ENCODE assay signal across 18 cellular contexts in genomic region chr3:122989856-122990575, GRCh38. TPM values are rescaled to one million over a fixed set of nuclear protein-coding genes. Genes with fewer than 3 reads are reported as not detected.
DNase-seq lines count a peak whose midpoint lies in the region; FAIRE-seq and TF ChIP-seq lines count a peak whose summit lies in the region.
"Had no signal": no experiment of that assay in that cellular context is flagged by ENCODE, and none has a peak within 500 bp of the region (broad histone marks: within the 10 kb centered on the region; RNA-seq: fewer than 3 reads in every experiment).

No MANE protein-coding gene starts in this region.

- H3K23ac ChIP-seq in H1 (ENCODE audit: insufficient read length): no peak overlapping the region

- H2BK20ac ChIP-seq in H1 (ENCODE audit: low read length): no peak overlapping the region

- H3K4me2 ChIP-seq in H1 (ENCODE audit: insufficient read depth in 1 of 2, low read depth in 2 of 2, low read length in 2 of 2): no peak overlapping the region

- no peaks in the 10 kb centered on the region for H4K20me1 ChIP-seq in H1 (replicated peaks in 1 of 2; ENCODE audit: control insufficient read depth in 1 of 2, insufficient read depth in 2 of 2, low read length in 2 of 2)

- DNase-seq in DMS79 treated with DMSO at 0.1 percent for 48 hours (lab: John Stamatoyannopoulos, UW) (peak; percentile 79), NCI-H1105 treated with DMSO at 0.1 percent for 48 hours (lab: John Stamatoyannopoulos, UW) (peak; percentile 84), NCI-H2171 treated with DMSO at 0.1 percent for 48 hours (lab: John Stamatoyannopoulos, UW) (peak; percentile 67), H1 (ENCODE audit: low read depth in 1 of 2, low spot score in 2 of 2) (no peak), prostate gland (ENCODE audit: low spot score) (no peak), GM20000 (ENCODE audit: low spot score) (no peak), SKM-1 treated with dmso at 0.1 percent for 144 hours (lab: John Stamatoyannopoulos, UW; ENCODE audit: unreplicated experiment) (no peak)
- no peak for DNase-seq in activated T-cell treated with anti-CD3 and anti-CD28 coated beads, Interleukin-2, amount 50 U/mL, for 48 hours
- DNase-seq: H7, HFFc6, KBM-7, NCI-H748 treated with DMSO at 0.1 percent for 48 hours, SW 1271, T-helper 2 cell had no signal

- H3K27ac ChIP-seq in H1 (ENCODE audit: low read depth, low read length): no peak overlapping the region
- no peak overlapping the region for H3K27ac ChIP-seq in prostate gland
- H3K27ac ChIP-seq: C4-2B had no signal

- no peak for FAIRE-seq in H1 (lab: Jason Lieb, UNC)
- FAIRE-seq: D721Med, G401.6, HepG2 had no signal

- no peak for TF ChIP-seq RAD21 in H1 (IDR thresholded peaks at IDR 0.05 in 1 of 2, conservative IDR thresholded peaks at IDR 0.05 in 1 of 2; ENCODE audit: low read depth in 2 of 2, low read length in 2 of 2)

- H2BK5ac ChIP-seq in H1 (ENCODE audit: low read depth, low read length): no peak overlapping the region

- H3K79me1 ChIP-seq in H1 (ENCODE audit: low read depth, low read length): no peaks in the 10 kb centered on the region; the same call in 1 of the 2 replicates

- H4K91ac ChIP-seq in H1 (replicated peaks; ENCODE audit: insufficient read length, low read length): no peak overlapping the region

- H3K9me3 ChIP-seq in H1 (ENCODE audit: insufficient read depth in 2 of 2, low read depth in 1 of 2, low read length in 1 of 2) (no peaks in the 10 kb centered on the region), prostate gland (no peaks in the 10 kb centered on the region)

- H3K4ac ChIP-seq in H1 (replicated peaks; ENCODE audit: insufficient read length, low read depth, low read length): no peak overlapping the region

- H3K9ac ChIP-seq in H1 (replicated peaks in 1 of 4; ENCODE audit: extremely low read depth in 1 of 4, low read depth in 3 of 4, low read length in 3 of 4): no peak overlapping the region

- H3K79me2 ChIP-seq in H1 (ENCODE audit: control insufficient read depth in 1 of 2, insufficient read depth in 2 of 2, low read length in 2 of 2): no peaks in the 10 kb centered on the region

- TF ChIP-seq CTCF in H1 (IDR thresholded peaks at IDR 0.05; ENCODE audit: control extremely low read depth in 1 of 3, insufficient read depth in 1 of 3, low read depth in 1 of 3, low read length in 3 of 3): no peak
- TF ChIP-seq CTCF in prostate gland (IDR thresholded peaks at IDR 0.05): no peak
- TF ChIP-seq CTCF in GM20000 (IDR thresholded peaks at IDR 0.05; ENCODE audit: extremely low read depth, missing control alignments): no peak

- H2AFZ ChIP-seq in H1 (ENCODE audit: low read length): no peak overlapping the region

- H2BK15ac ChIP-seq in H1 (ENCODE audit: low read length): 0 out of 2 replicates have a peak overlapping the region, but pooled peaks have one; percentile 74

- H3K23me2 ChIP-seq in H1 (ENCODE audit: low read depth, low read length): no peaks in the 10 kb centered on the region; the same call in 1 of the 2 replicates

- no peak overlapping the region for H4K8ac ChIP-seq in H1 (ENCODE audit: extremely low read depth, insufficient read depth, low read length)

- TF ChIP-seq POLR2A in H1 (IDR thresholded peaks at IDR 0.05; ENCODE audit: control extremely low read depth in 1 of 2, low read depth in 2 of 2, low read length in 2 of 2): no peak
- TF ChIP-seq POLR2A in prostate gland (IDR thresholded peaks at IDR 0.05): no peak

- H3K4me3 ChIP-seq in H1 (ENCODE audit: extremely low read depth in 1 of 4, insufficient read depth in 2 of 4, low read depth in 3 of 4, low read length in 4 of 4) (no peak overlapping the region), prostate gland (no peak overlapping the region)

- no peak overlapping the region for H3K56ac ChIP-seq in H1 (replicated peaks; ENCODE audit: insufficient read length, low read depth, low read length)

- peak overlapping the region; percentile 20; the same call in 1 of the 2 replicates for H2BK12ac ChIP-seq in H1 (ENCODE audit: low read depth, low read length)

- no peak overlapping the region for H2BK120ac ChIP-seq in H1 (replicated peaks; ENCODE audit: low read depth, low read length)

- POLR2A ChIA-PET in H1 (lab: Charles Lee; ENCODE audit: partially characterized antibody): interaction anchor here (0.7 to 2.0 kb wide), 2 partner anchors 12 to 69 kb away, joined by 3 to 5 read pairs; no protein-coding TSS in a partner anchor

- H3K27me3 ChIP-seq in H1 (replicated peaks in 1 of 4; ENCODE audit: control insufficient read depth in 3 of 4, extremely low read depth in 1 of 4, insufficient read depth in 3 of 4, low read length in 3 of 4) (no peaks in the 10 kb centered on the region; a peak in 1 of 7 replicates), prostate gland (replicated peaks; ENCODE audit: insufficient read depth) (peaks cover 5% of the 10 kb centered on the region)

- CTCF ChIA-PET in H1 (lab: Charles Lee; ENCODE audit: partially characterized antibody): interaction anchor here (1.2 to 3.1 kb wide), 4 partner anchors 12 to 41 kb away, joined by 3 to 14 read pairs (median 3); no protein-coding TSS in a partner anchor

- no peak for TF ChIP-seq EP300 in H1 (IDR thresholded peaks at IDR 0.05; ENCODE audit: borderline replicate concordance in 1 of 2, low read depth in 2 of 2, low read length in 2 of 2)

- no peak overlapping the region for H4K5ac ChIP-seq in H1 (ENCODE audit: insufficient read length, low read depth, low read length)

- 0 out of 2 replicates have a peak overlapping the region, but pooled peaks have one; percentile 9 for H2AK5ac ChIP-seq in H1 (ENCODE audit: low read depth, low read length)

- H3K18ac ChIP-seq in H1 (ENCODE audit: extremely low read depth, low read length): no peak overlapping the region

- intact Hi-C loops in prostate gland (cut with DNase I): no loop called here

- H3K4me1 ChIP-seq in H1 (replicated peaks in 1 of 4; ENCODE audit: control insufficient read depth in 3 of 4, insufficient read depth in 4 of 4, low read length in 3 of 4): peaks cover 20 to 44% (median 28%) of the 10 kb centered on the region in 4 experiments
- no peaks in the 10 kb centered on the region for H3K4me1 ChIP-seq in prostate gland (replicated peaks)

- WGBS in H1 (ENCODE audit: extremely low coverage in 1 of 2, insufficient coverage in 1 of 2, insufficient read length in 1 of 2, insufficient replicate concordance in 2 of 2, low coverage in 1 of 2, low lambda C conversion rate in 2 of 2, missing lambda C conversion rate in 1 of 2), 2 experiments: 90% methylated on average over 4 of the region's 4 CpGs; no CpG with 5 or more reads in 1 of the 2 experiments
- WGBS in prostate gland: 70% methylated on average over 4 of the region's 4 CpGs

- no peak overlapping the region for H3K14ac ChIP-seq in H1 (ENCODE audit: insufficient read length)

- H3K36me3 ChIP-seq in H1 (ENCODE audit: control insufficient read depth in 2 of 4, insufficient read depth in 4 of 4, low read length in 3 of 4): no peaks in the 10 kb centered on the region; a peak in 1 of 8 replicates
- H3K36me3 ChIP-seq in prostate gland: no peaks in the 10 kb centered on the region

TF ChIP-seq in H1, 55 proteins besides CTCF, POLR2A, EP300 and RAD21:
- TF ChIP-seq BACH1 (IDR thresholded peaks at IDR 0.05; ENCODE audit: low read length): no peak

RNA-seq across cellular contexts. Expression of gene SEMA5B, which starts 37.5 kb away (rescaled TPM):
- 19.9 and 22.4 TPM in 2 replicates for total RNA-seq in H1 (2021; fragmentation: NEBNext Ultra II Directional; extraction: Animal tissue kit (Norgen Biotek cat#: 25700))
- 13.1 and 18.8 TPM in 2 replicates for polyA plus RNA-seq in H1 (2011; rRNA removed)
- 14.6 TPM for polyA plus RNA-seq in H1 (2011; cell fraction: cytosol; rRNA removed)
- 46.9 TPM for polyA plus RNA-seq in H1 (2011; cell fraction: nucleus; rRNA removed)
- 35.4 to 44.8 TPM (median 39.3 TPM) in 4 replicates for polyA plus RNA-seq in H1 (2012, experiment 1 of 2)
- polyA plus RNA-seq in H1 (2012, experiment 2 of 2): 34.1 TPM
- polyA plus RNA-seq in H1 (2013, experiment 1 of 2): 21.6 TPM
- polyA plus RNA-seq in H1 (2013, experiment 2 of 2): 18.3 TPM
- polyA minus RNA-seq in H1 (2011; rRNA and poly(A)+ RNA removed): 19.3 and 20.2 TPM in 2 replicates
- polyA minus RNA-seq in H1 (2011; cell fraction: cytosol; rRNA and poly(A)+ RNA removed): 13.8 TPM
- polyA minus RNA-seq in H1 (2011; cell fraction: nucleus; rRNA and poly(A)+ RNA removed): 24.5 TPM
- 1 to 10 TPM in 1 of 2 donors, under 1 TPM in 1; 0.09 to 2.9 TPM for total RNA-seq in prostate gland
- total RNA-seq: HepG2, HFFc6 had no signal
- polyA plus RNA-seq: HepG2 had no signal

Comparison
In these comparisons a context has a peak if more than half of its experiments do, and no peak if none do; other contexts are left out.
1. DNase-seq: peak in DMS79 treated with DMSO at 0.1 percent for 48 hours (single experiment), NCI-H1105 treated with DMSO at 0.1 percent for 48 hours (single experiment) and NCI-H2171 treated with DMSO at 0.1 percent for 48 hours (single experiment); none in H1 (0 of 2), prostate gland (single experiment), activated T-cell treated with anti-CD3 and anti-CD28 coated beads, Interleukin-2, amount 50 U/mL, for 48 hours (0 of 2), GM20000 (single experiment) and SKM-1 treated with dmso at 0.1 percent for 144 hours (single experiment).